In genomic region chr17:80372456-80372855, GRCh38 we compare ENCODE assay signal across 25 cellular contexts.
"Had no signal": no experiment of that assay in that cellular context is flagged by ENCODE, and none has a peak within 500 bp of the region (broad histone marks: within the 10 kb centered on the region; RNA-seq: fewer than 3 reads in every experiment).

No MANE protein-coding gene starts in this region.

- H3K27ac Mint-ChIP-seq: dendritic cell treated with granulocyte-macrophage colony-stimulating factor and Interleukin-4, amounts not matched to agents 40 ng/mL and 50 ng/mL, for 4 days; endodermal cell; memory B cell; progenitor cell of endocrine pancreas had no signal

- H3K4me1 Mint-ChIP-seq: memory B cell; natural killer cell; stimulated activated naive CD8-positive, alpha-beta T cell treated with anti-CD3 and anti-CD28 coated beads, Interleukin-15, amount 100 ng/mL, for 72 hours had no signal

- H3K27me3 Mint-ChIP-seq: dendritic cell treated with granulocyte-macrophage colony-stimulating factor and Interleukin-4, amounts not matched to agents 40 ng/mL and 50 ng/mL, for 4 days; memory B cell; progenitor cell of endocrine pancreas; stimulated activated naive CD8-positive, alpha-beta T cell treated with anti-CD3 and anti-CD28 coated beads, Interleukin-15, amount 100 ng/mL, for 72 hours had no signal

- H3K4me3 ChIP-seq: gastrocnemius medialis, lung, pancreas, right lobe of liver, thyroid gland, vagina had no signal

- H3K4me1 ChIP-seq: gastrocnemius medialis, pancreas, right lobe of liver, thyroid gland, vagina had no signal

- H3K27ac ChIP-seq: epithelial cell of prostate, gastrocnemius medialis, pancreas, right lobe of liver, thyroid gland, vagina had no signal

- DNase-seq: effector CD8-positive, alpha-beta T cell; endodermal cell; foreskin fibroblast; gastrocnemius medialis; head of caudate nucleus; left ventricle myocardium superior; natural killer cell; occipital lobe; pancreas; small intestine; stimulated activated CD4-positive, alpha-beta T cell treated with anti-CD3 and anti-CD28 coated beads, Interleukin-12 subunit alpha, Interleukin-12 subunit beta, amount 100 ng/mL, for 4 hours; stimulated activated CD4-positive, alpha-beta T cell treated with anti-CD3 and anti-CD28 coated beads, Interleukin-1b, Interleukin-23, amount 100 ng/mL, for 48 hours; stimulated activated CD4-positive, alpha-beta T cell treated with anti-CD3 and anti-CD28 coated beads, Interleukin-4, amount 100 ng/mL, for 1 hour; stimulated activated CD8-positive, alpha-beta memory T cell treated with anti-CD3 and anti-CD28 coated beads, Interleukin-4, amount 100 ng/mL, for 48 hours; stimulated activated naive CD4-positive, alpha-beta T cell; stimulated activated naive CD8-positive, alpha-beta T cell treated with anti-CD3 and anti-CD28 coated beads, Interleukin-15, amount 100 ng/mL, for 72 hours; thyroid gland; trophoblast cell had no signal

- H3K4me3 Mint-ChIP-seq: dendritic cell treated with granulocyte-macrophage colony-stimulating factor and Interleukin-4, amounts not matched to agents 40 ng/mL and 50 ng/mL, for 4 days; endodermal cell; memory B cell; natural killer cell; stimulated activated naive CD8-positive, alpha-beta T cell treated with anti-CD3 and anti-CD28 coated beads, Interleukin-15, amount 100 ng/mL, for 72 hours had no signal

- H3K9me3 ChIP-seq: gastrocnemius medialis, pancreas, right lobe of liver, thyroid gland, vagina had no signal

- H3K27me3 ChIP-seq: gastrocnemius medialis, pancreas, right lobe of liver, thyroid gland, vagina had no signal

- H3K9me3 Mint-ChIP-seq: dendritic cell treated with granulocyte-macrophage colony-stimulating factor and Interleukin-4, amounts not matched to agents 40 ng/mL and 50 ng/mL, for 4 days; endodermal cell; memory B cell; natural killer cell; stimulated activated naive CD8-positive, alpha-beta T cell treated with anti-CD3 and anti-CD28 coated beads, Interleukin-15, amount 100 ng/mL, for 72 hours had no signal
